In genomic region chr7:26483843-26484242, GRCh38 we compare ENCODE assay signal across 37 cellular contexts.
"Had no signal": no experiment of that assay in that cellular context is flagged by ENCODE, and none has a peak within 500 bp of the region (broad histone marks: within the 10 kb centered on the region; RNA-seq: fewer than 3 reads in every experiment).

No MANE protein-coding gene starts in this region.

- H3K4me1 ChIP-seq: adrenal gland, body of pancreas, breast epithelium had no signal

- H3K27me3 Mint-ChIP-seq: activated naive CD8-positive, alpha-beta T cell treated with anti-CD3 and anti-CD28 coated beads for 36 hours had no signal

- H3K27ac Mint-ChIP-seq: activated B cell treated with CpG ODN at 0.5 μM for 24 hours; activated CD4-positive, alpha-beta memory T cell treated with anti-CD3 and anti-CD28 coated beads for 36 hours; activated CD4-positive, alpha-beta T cell treated with anti-CD3 and anti-CD28 coated beads, Interleukin-2, amount 10 ng/mL, durations not matched to agents 24 days and 14 days; activated CD8-positive, alpha-beta T cell treated with anti-CD3 and anti-CD28 coated beads for 36 hours; activated naive CD4-positive, alpha-beta T cell treated with anti-CD3 and anti-CD28 coated beads for 36 hours; activated naive CD4-positive, alpha-beta T cell treated with anti-CD3 and anti-CD28 coated beads, Interleukin-2, amount 50 U/mL, for 72 hours; activated naive CD8-positive, alpha-beta T cell treated with anti-CD3 and anti-CD28 coated beads for 36 hours; activated T-cell treated with anti-CD3 and anti-CD28 coated beads, Interleukin-2, amount 50 U/mL, for 72 hours; activated T-helper 1 cell treated with anti-CD3 and anti-CD28 coated beads, Interleukin-12 subunit alpha, Interleukin-12 subunit beta, Interleukin-2, Interleukin-4 antibody, amounts not matched to agents 30 ng/mL and 10 ng/mL and 1 ng/mL, durations not matched to agents 14 hours and 24 hours and 36 hours; activated T-helper 17 cell treated with anti-CD3 and anti-CD28 coated beads, Interleukin-2, amount 50 U/mL, for 72 hours; T-helper 1 cell treated with Interleukin-12 subunit alpha and Interleukin-12 subunit beta and Interleukin-4 antibody, amounts not matched to agents 30 μg/mL and 1 μg/mL, for 36 hours; T-helper 2 cell treated with Interferon-gamma antibody and Interleukin-4, amounts not matched to agents 5 μg/mL and 100 μg/mL, for 36 hours had no signal

- ATAC-seq: activated CD8-positive, alpha-beta T cell treated with anti-CD3 and anti-CD28 coated beads for 36 hours; activated naive CD4-positive, alpha-beta T cell treated with anti-CD3 and anti-CD28 coated beads, Interleukin-2, amount 50 U/mL, for 72 hours; activated T-cell treated with anti-CD3 and anti-CD28 coated beads, Interleukin-2, amount 50 U/mL, for 4 hours; activated T-cell treated with anti-CD3 and anti-CD28 coated beads, Interleukin-2, amount 50 U/mL, for 72 hours; activated T-helper 17 cell treated with anti-CD3 and anti-CD28 coated beads, Interleukin-2, amount 50 U/mL, for 72 hours; body of pancreas had no signal

- H3K4me1 Mint-ChIP-seq: activated B cell treated with CpG ODN at 0.5 μM for 24 hours; activated CD4-positive, alpha-beta T cell treated with anti-CD3 and anti-CD28 coated beads, Interleukin-2, amount 10 ng/mL, durations not matched to agents 24 days and 14 days; activated naive CD8-positive, alpha-beta T cell treated with anti-CD3 and anti-CD28 coated beads for 36 hours; activated T-helper 17 cell treated with anti-CD3 and anti-CD28 coated beads, Interleukin-2, amount 50 U/mL, for 72 hours had no signal

- H3K4me3 Mint-ChIP-seq: activated B cell treated with CpG ODN at 0.5 μM for 24 hours; activated CD4-positive, alpha-beta memory T cell treated with anti-CD3 and anti-CD28 coated beads for 36 hours; activated CD4-positive, alpha-beta T cell treated with anti-CD3 and anti-CD28 coated beads, Interleukin-2, amount 10 ng/mL, durations not matched to agents 24 days and 14 days; activated CD8-positive, alpha-beta T cell treated with anti-CD3 and anti-CD28 coated beads for 36 hours; activated naive CD4-positive, alpha-beta T cell treated with anti-CD3 and anti-CD28 coated beads for 36 hours; activated naive CD8-positive, alpha-beta T cell treated with anti-CD3 and anti-CD28 coated beads for 36 hours; activated T-cell treated with anti-CD3 and anti-CD28 coated beads, Interleukin-2, amount 50 U/mL, for 4 hours; activated T-cell treated with anti-CD3 and anti-CD28 coated beads, Interleukin-2, amount 50 U/mL, for 72 hours; activated T-helper 1 cell treated with anti-CD3 and anti-CD28 coated beads, Interleukin-12 subunit alpha, Interleukin-12 subunit beta, Interleukin-2, Interleukin-4 antibody, amounts not matched to agents 30 ng/mL and 10 ng/mL and 1 ng/mL, durations not matched to agents 14 hours and 24 hours and 36 hours; activated T-helper 17 cell treated with anti-CD3 and anti-CD28 coated beads, Interleukin-2, amount 50 U/mL, for 72 hours; T-helper 1 cell treated with Interleukin-12 subunit alpha and Interleukin-12 subunit beta and Interleukin-4 antibody, amounts not matched to agents 30 μg/mL and 1 μg/mL, for 36 hours; T-helper 2 cell treated with Interferon-gamma antibody and Interleukin-4, amounts not matched to agents 5 μg/mL and 100 μg/mL, for 36 hours had no signal

- H3K9me3 Mint-ChIP-seq: activated B cell treated with CpG ODN at 0.5 μM for 24 hours; activated CD4-positive, alpha-beta memory T cell treated with anti-CD3 and anti-CD28 coated beads for 36 hours; activated CD4-positive, alpha-beta T cell treated with anti-CD3 and anti-CD28 coated beads, Interleukin-2, amount 10 ng/mL, durations not matched to agents 24 days and 14 days; activated CD8-positive, alpha-beta T cell treated with anti-CD3 and anti-CD28 coated beads for 36 hours; activated naive CD4-positive, alpha-beta T cell treated with anti-CD3 and anti-CD28 coated beads for 36 hours; activated naive CD4-positive, alpha-beta T cell treated with anti-CD3 and anti-CD28 coated beads, Interleukin-2, amount 50 U/mL, for 72 hours; activated naive CD8-positive, alpha-beta T cell treated with anti-CD3 and anti-CD28 coated beads for 36 hours; activated T-cell treated with anti-CD3 and anti-CD28 coated beads, Interleukin-2, amount 50 U/mL, for 4 hours; activated T-cell treated with anti-CD3 and anti-CD28 coated beads, Interleukin-2, amount 50 U/mL, for 72 hours; activated T-helper 1 cell treated with anti-CD3 and anti-CD28 coated beads, Interleukin-12 subunit alpha, Interleukin-12 subunit beta, Interleukin-2, Interleukin-4 antibody, amounts not matched to agents 30 ng/mL and 10 ng/mL and 1 ng/mL, durations not matched to agents 14 hours and 24 hours and 36 hours; activated T-helper 17 cell treated with anti-CD3 and anti-CD28 coated beads, Interleukin-2, amount 50 U/mL, for 72 hours; T-helper 1 cell treated with Interleukin-12 subunit alpha and Interleukin-12 subunit beta and Interleukin-4 antibody, amounts not matched to agents 30 μg/mL and 1 μg/mL, for 36 hours; T-helper 2 cell treated with Interferon-gamma antibody and Interleukin-4, amounts not matched to agents 5 μg/mL and 100 μg/mL, for 36 hours had no signal

- H3K27ac ChIP-seq: adrenal gland, body of pancreas, brain microvascular endothelial cell, breast epithelium, VCaP had no signal

- H3K9me3 ChIP-seq: adrenal gland, body of pancreas, breast epithelium had no signal

- FAIRE-seq: astrocyte, TTC549 had no signal

- H3K36me3 Mint-ChIP-seq: activated CD4-positive, alpha-beta memory T cell treated with anti-CD3 and anti-CD28 coated beads for 36 hours; activated naive CD4-positive, alpha-beta T cell treated with anti-CD3 and anti-CD28 coated beads, Interleukin-2, amount 50 U/mL, for 72 hours; activated naive CD8-positive, alpha-beta T cell treated with anti-CD3 and anti-CD28 coated beads for 36 hours had no signal

- H3K4me3 ChIP-seq: adrenal gland, body of pancreas, breast epithelium had no signal

- DNase-seq: activated B cell treated with CpG ODN at 0.5 μM for 24 hours; activated CD4-positive, alpha-beta memory T cell treated with anti-CD3 and anti-CD28 coated beads for 36 hours; activated CD4-positive, alpha-beta T cell treated with anti-CD3 and anti-CD28 coated beads for 4 hours; activated CD4-positive, alpha-beta T cell treated with anti-CD3 and anti-CD28 coated beads, Interleukin-2, amount 10 ng/mL, durations not matched to agents 24 days and 14 days; activated CD4-positive, alpha-beta T cell treated with anti-CD3 and anti-CD28 coated beads, Interleukin-2, amount 50 U/mL, for 1 hour; activated CD4-positive, alpha-beta T cell treated with anti-CD3 and anti-CD28 coated beads, Interleukin-2, amount 50 U/mL, for 4 hours; activated CD4-positive, CD25-positive, alpha-beta regulatory T cell treated with anti-CD3 and anti-CD28 coated beads, Interleukin-2, amount 50 U/mL, for 72 hours; activated CD8-positive, alpha-beta memory T cell treated with anti-CD3 and anti-CD28 coated beads, Interleukin-2, amount 50 U/mL, for 4 hours; activated CD8-positive, alpha-beta T cell treated with anti-CD3 and anti-CD28 coated beads for 36 hours; activated effector memory CD4-positive, alpha-beta T cell treated with anti-CD3 and anti-CD28 coated beads, Interleukin-2, amount 50 U/mL, for 16 hours; activated gamma-delta T cell treated with Interleukin-2 at 50 U/mL for 16 hours; activated naive CD4-positive, alpha-beta T cell; activated naive CD4-positive, alpha-beta T cell treated with anti-CD3 and anti-CD28 coated beads for 36 hours; activated naive CD4-positive, alpha-beta T cell treated with anti-CD3 and anti-CD28 coated beads, Interleukin-2, amount 50 U/mL, for 16 hours; activated naive CD8-positive, alpha-beta T cell treated with anti-CD3 and anti-CD28 coated beads for 36 hours; activated T-cell treated with anti-CD3 and anti-CD28 coated beads for 4 hours; activated T-cell treated with anti-CD3 and anti-CD28 coated beads, Interleukin-2, amount 50 U/mL, for 1 hour; activated T-cell treated with anti-CD3 and anti-CD28 coated beads, Interleukin-2, amount 50 U/mL, for 4 hours; activated T-cell treated with anti-CD3 and anti-CD28 coated beads, Interleukin-2, amount 50 U/mL, for 72 hours; adrenal gland; amniotic stem cell; aorta; body of pancreas; brain microvascular endothelial cell; central memory CD4-positive, alpha-beta T cell; T-helper 1 cell; T-helper 2 cell; T-helper 9 cell had no signal

- H3K36me3 ChIP-seq: adrenal gland, brain microvascular endothelial cell, breast epithelium had no signal
